In genomic region chr1:111568160-111568559, GRCh38 we compare ENCODE assay signal across 39 cellular contexts.
"Had no signal": no experiment of that assay in that cellular context is flagged by ENCODE, and none has a peak within 500 bp of the region (broad histone marks: within the 10 kb centered on the region; RNA-seq: fewer than 3 reads in every experiment).

No MANE protein-coding gene starts in this region.

- ATAC-seq: activated CD8-positive, alpha-beta T cell treated with anti-CD3 and anti-CD28 coated beads for 36 hours; activated naive CD8-positive, alpha-beta T cell treated with anti-CD3 and anti-CD28 coated beads, Interleukin-2, amount 50 U/mL, for 24 hours; activated T-cell treated with anti-CD3 and anti-CD28 coated beads, Interleukin-2, amount 50 U/mL, for 4 hours; activated T-cell treated with anti-CD3 and anti-CD28 coated beads, Interleukin-2, amount 50 U/mL, for 72 hours; activated T-helper 17 cell treated with anti-CD3 and anti-CD28 coated beads, Interleukin-2, amount 50 U/mL, for 72 hours; WTC11 had no signal

- H3K9me3 ChIP-seq: ascending aorta had no signal

- H3K9me3 Mint-ChIP-seq: activated CD4-positive, alpha-beta memory T cell treated with anti-CD3 and anti-CD28 coated beads for 36 hours; activated CD4-positive, alpha-beta T cell treated with anti-CD3 and anti-CD28 coated beads, Interleukin-2, amount 10 ng/mL, durations not matched to agents 7 days and 5 days; activated CD8-positive, alpha-beta T cell treated with anti-CD3 and anti-CD28 coated beads for 36 hours; activated naive CD4-positive, alpha-beta T cell treated with anti-CD3 and anti-CD28 coated beads for 36 hours; activated naive CD4-positive, alpha-beta T cell treated with anti-CD3 and anti-CD28 coated beads, Interleukin-2, amount 50 U/mL, for 24 hours; activated naive CD8-positive, alpha-beta T cell treated with anti-CD3 and anti-CD28 coated beads, Interleukin-2, amount 10 ng/mL, durations not matched to agents 7 days and 5 days; activated naive CD8-positive, alpha-beta T cell treated with anti-CD3 and anti-CD28 coated beads, Interleukin-2, amount 50 U/mL, for 24 hours; activated T-cell treated with anti-CD3 and anti-CD28 coated beads, Interleukin-2, amount 50 U/mL, for 4 hours; activated T-cell treated with anti-CD3 and anti-CD28 coated beads, Interleukin-2, amount 50 U/mL, for 72 hours; activated T-helper 17 cell treated with anti-CD3 and anti-CD28 coated beads, Interleukin-2, amount 50 U/mL, for 72 hours; central memory CD8-positive, alpha-beta T cell; T-helper 1 cell treated with Interleukin-12 subunit alpha and Interleukin-12 subunit beta and Interleukin-4 antibody, amounts not matched to agents 30 μg/mL and 1 μg/mL, for 36 hours; T-helper 2 cell treated with Interferon-gamma antibody and Interleukin-4, amounts not matched to agents 5 μg/mL and 100 μg/mL, for 36 hours; WTC11 had no signal

- FAIRE-seq: bronchial epithelial cell had no signal

- H3K27ac Mint-ChIP-seq: activated CD4-positive, alpha-beta memory T cell treated with anti-CD3 and anti-CD28 coated beads for 36 hours; activated CD4-positive, alpha-beta T cell treated with anti-CD3 and anti-CD28 coated beads, Interleukin-2, amount 10 ng/mL, durations not matched to agents 7 days and 5 days; activated CD8-positive, alpha-beta T cell treated with anti-CD3 and anti-CD28 coated beads for 36 hours; activated naive CD4-positive, alpha-beta T cell treated with anti-CD3 and anti-CD28 coated beads for 36 hours; activated naive CD4-positive, alpha-beta T cell treated with anti-CD3 and anti-CD28 coated beads, Interleukin-2, amount 50 U/mL, for 24 hours; activated naive CD8-positive, alpha-beta T cell; activated naive CD8-positive, alpha-beta T cell treated with anti-CD3 and anti-CD28 coated beads, Interleukin-2, amount 50 U/mL, for 24 hours; activated T-cell treated with anti-CD3 and anti-CD28 coated beads, Interleukin-2, amount 50 U/mL, for 72 hours; activated T-helper 1 cell treated with anti-CD3 and anti-CD28 coated beads, Interleukin-12 subunit alpha, Interleukin-12 subunit beta, Interleukin-2, Interleukin-4 antibody, amounts not matched to agents 30 ng/mL and 10 ng/mL and 1 ng/mL, durations not matched to agents 14 hours and 24 hours and 36 hours; activated T-helper 17 cell treated with anti-CD3 and anti-CD28 coated beads, Interleukin-2, amount 50 U/mL, for 72 hours; brain; T-helper 1 cell treated with Interleukin-12 subunit alpha and Interleukin-12 subunit beta and Interleukin-4 antibody, amounts not matched to agents 30 μg/mL and 1 μg/mL, for 36 hours; T-helper 2 cell treated with Interferon-gamma antibody and Interleukin-4, amounts not matched to agents 5 μg/mL and 100 μg/mL, for 36 hours; WTC11 had no signal

- H3K36me3 Mint-ChIP-seq: activated CD4-positive, alpha-beta memory T cell treated with anti-CD3 and anti-CD28 coated beads for 36 hours; activated naive CD4-positive, alpha-beta T cell treated with anti-CD3 and anti-CD28 coated beads, Interleukin-2, amount 50 U/mL, for 24 hours; activated naive CD8-positive, alpha-beta T cell; brain; WTC11 had no signal

- H3K36me3 ChIP-seq: ascending aorta, cardiac muscle cell, WERI-Rb-1 had no signal

- H3K27me3 ChIP-seq: ascending aorta, cardiac muscle cell had no signal

- H3K27ac ChIP-seq: ascending aorta, cardiac muscle cell, WERI-Rb-1 had no signal

- H3K27me3 Mint-ChIP-seq: activated CD4-positive, alpha-beta memory T cell treated with anti-CD3 and anti-CD28 coated beads for 36 hours; activated CD4-positive, alpha-beta T cell treated with anti-CD3 and anti-CD28 coated beads, Interleukin-2, amount 10 ng/mL, durations not matched to agents 7 days and 5 days; activated CD8-positive, alpha-beta T cell treated with anti-CD3 and anti-CD28 coated beads for 36 hours; activated naive CD4-positive, alpha-beta T cell treated with anti-CD3 and anti-CD28 coated beads, Interleukin-2, amount 50 U/mL, for 24 hours; activated naive CD8-positive, alpha-beta T cell; activated naive CD8-positive, alpha-beta T cell treated with anti-CD3 and anti-CD28 coated beads, Interleukin-2, amount 50 U/mL, for 24 hours; activated T-helper 17 cell treated with anti-CD3 and anti-CD28 coated beads, Interleukin-2, amount 50 U/mL, for 72 hours; central memory CD8-positive, alpha-beta T cell had no signal

- H3K4me3 Mint-ChIP-seq: activated CD4-positive, alpha-beta memory T cell treated with anti-CD3 and anti-CD28 coated beads for 36 hours; activated CD4-positive, alpha-beta T cell treated with anti-CD3 and anti-CD28 coated beads, Interleukin-2, amount 10 ng/mL, durations not matched to agents 7 days and 5 days; activated CD8-positive, alpha-beta T cell treated with anti-CD3 and anti-CD28 coated beads for 36 hours; activated naive CD4-positive, alpha-beta T cell treated with anti-CD3 and anti-CD28 coated beads for 36 hours; activated naive CD4-positive, alpha-beta T cell treated with anti-CD3 and anti-CD28 coated beads, Interleukin-2, amount 50 U/mL, for 24 hours; activated naive CD8-positive, alpha-beta T cell; activated naive CD8-positive, alpha-beta T cell treated with anti-CD3 and anti-CD28 coated beads, Interleukin-2, amount 10 ng/mL, durations not matched to agents 7 days and 5 days; activated naive CD8-positive, alpha-beta T cell treated with anti-CD3 and anti-CD28 coated beads, Interleukin-2, amount 50 U/mL, for 24 hours; activated T-cell treated with anti-CD3 and anti-CD28 coated beads, Interleukin-2, amount 50 U/mL, for 4 hours; activated T-cell treated with anti-CD3 and anti-CD28 coated beads, Interleukin-2, amount 50 U/mL, for 72 hours; activated T-helper 1 cell treated with anti-CD3 and anti-CD28 coated beads, Interleukin-12 subunit alpha, Interleukin-12 subunit beta, Interleukin-2, Interleukin-4 antibody, amounts not matched to agents 30 ng/mL and 10 ng/mL and 1 ng/mL, durations not matched to agents 14 hours and 24 hours and 36 hours; activated T-helper 17 cell treated with anti-CD3 and anti-CD28 coated beads, Interleukin-2, amount 50 U/mL, for 72 hours; brain; central memory CD8-positive, alpha-beta T cell; T-helper 1 cell treated with Interleukin-12 subunit alpha and Interleukin-12 subunit beta and Interleukin-4 antibody, amounts not matched to agents 30 μg/mL and 1 μg/mL, for 36 hours; T-helper 2 cell treated with Interferon-gamma antibody and Interleukin-4, amounts not matched to agents 5 μg/mL and 100 μg/mL, for 36 hours; WTC11 had no signal

- DNase-seq: activated CD4-positive, alpha-beta memory T cell treated with anti-CD3 and anti-CD28 coated beads for 36 hours; activated CD4-positive, alpha-beta T cell treated with anti-CD3 and anti-CD28 coated beads for 4 hours; activated CD4-positive, alpha-beta T cell treated with anti-CD3 and anti-CD28 coated beads, Interleukin-2, amount 10 ng/mL, durations not matched to agents 7 days and 5 days; activated CD4-positive, alpha-beta T cell treated with anti-CD3 and anti-CD28 coated beads, Interleukin-2, amount 50 U/mL, for 4 hours; activated CD4-positive, CD25-positive, alpha-beta regulatory T cell; activated CD4-positive, CD25-positive, alpha-beta regulatory T cell treated with anti-CD3 and anti-CD28 coated beads, Interleukin-2, amount 50 U/mL, for 72 hours; activated CD8-positive, alpha-beta memory T cell treated with anti-CD3 and anti-CD28 coated beads, Interleukin-2, amount 50 U/mL, for 4 hours; activated CD8-positive, alpha-beta T cell treated with anti-CD3 and anti-CD28 coated beads for 36 hours; activated effector memory CD4-positive, alpha-beta T cell treated with anti-CD3 and anti-CD28 coated beads, Interleukin-2, amount 50 U/mL, for 16 hours; activated gamma-delta T cell treated with Interleukin-2 at 50 U/mL for 16 hours; activated naive CD4-positive, alpha-beta T cell; activated naive CD4-positive, alpha-beta T cell treated with anti-CD3 and anti-CD28 coated beads for 36 hours; activated naive CD8-positive, alpha-beta T cell treated with anti-CD3 and anti-CD28 coated beads, Interleukin-2, amount 10 ng/mL, durations not matched to agents 7 days and 5 days; activated naive CD8-positive, alpha-beta T cell treated with anti-CD3 and anti-CD28 coated beads, Interleukin-2, amount 50 U/mL, for 24 hours; activated T-cell treated with anti-CD3 and anti-CD28 coated beads for 4 hours; activated T-cell treated with anti-CD3 and anti-CD28 coated beads, Interleukin-2, amount 50 U/mL, for 1 hour; activated T-cell treated with anti-CD3 and anti-CD28 coated beads, Interleukin-2, amount 50 U/mL, for 4 hours; activated T-cell treated with anti-CD3 and anti-CD28 coated beads, Interleukin-2, amount 50 U/mL, for 72 hours; amygdala; anterior cingulate cortex; caudate nucleus; cerebellar nuclear complex; SW 1271; T-helper 1 cell; T-helper 2 cell; T-helper 9 cell; WERI-Rb-1 had no signal

- H3K4me3 ChIP-seq: ascending aorta, cardiac muscle cell had no signal
